Comparison of ENCODE assay signal across 8 cellular contexts in genomic region chr9:75186767-75187380, GRCh38.
A peak's percentile ranks its signal among the peaks of the same experiment; 100 is the strongest.
DNase-seq lines count a peak whose midpoint lies in the region; ATAC-seq, FAIRE-seq and TF ChIP-seq lines count a peak whose summit lies in the region.

No MANE protein-coding gene starts in this region.

- H3K79me2 ChIP-seq in PC-9 (ENCODE audit: low read depth), result no peaks in the 10 kb centered on the region

- no peaks in the 10 kb centered on the region for H4K20me1 ChIP-seq in PC-9 (ENCODE audit: insufficient read depth)

- H3K4me1 ChIP-seq in PC-9 (replicated peaks; ENCODE audit: insufficient read depth) (0 out of 2 replicates have a peak, but pooled peaks cover 5% of the 10 kb centered on the region), testis (no peaks in the 10 kb centered on the region)

- TF ChIP-seq POLR2A in testis (IDR thresholded peaks at IDR 0.05), result no peak

- H3K4me2 ChIP-seq in PC-9, result no peak overlapping the region

- no TSS peak for BruUV-seq in PC-9 (replicated peaks; lab: Mats Ljungman, UMichigan)

- H3K9me3 ChIP-seq in PC-9 (ENCODE audit: insufficient read depth, low read depth) (peaks cover 12% of the 10 kb centered on the region; the same call in 1 of the 2 replicates), testis (no peaks in the 10 kb centered on the region)

- DNase-seq in SIG-M5 treated with dmso at 0.1 percent for 504 hours (lab: John Stamatoyannopoulos, UW; ENCODE audit: unreplicated experiment) (peak; percentile 20), SIG-M5 (lab: John Stamatoyannopoulos, UW) (no peak), PC-9 (no peak), fibroblast of mammary gland (ENCODE audit: low read depth) (peak; percentile 33), testis (no peak), left colon (no peak), urothelium cell line (ENCODE audit: low spot score) (no peak), T1000 (lab: John Stamatoyannopoulos, UW) (no peak)

- CTCF ChIA-PET in PC-9 (lab: Charles Lee), result interaction anchor here (0.5 kb wide), 1 partner anchor 1395 kb away, joined by 3 read pairs; no protein-coding TSS in a partner anchor

- no peaks in the 10 kb centered on the region for H3K9me2 ChIP-seq in PC-9 (ENCODE audit: insufficient read depth)

- peaks cover 5% of the 10 kb centered on the region; the same call in 1 of the 2 replicates for H3F3A ChIP-seq in PC-9 (ENCODE audit: insufficient read depth, low read depth)

- H3K27me3 ChIP-seq in PC-9 (ENCODE audit: insufficient read depth, low read depth) (no peaks in the 10 kb centered on the region), testis (no peaks in the 10 kb centered on the region)

- TF ChIP-seq CTCF in PC-9 (conservative IDR thresholded peaks at IDR 0.05), result peak; percentile 92
- TF ChIP-seq CTCF in fibroblast of mammary gland (conservative IDR thresholded peaks at IDR 0.05; ENCODE audit: control insufficient read depth, insufficient read depth, low read depth, low read length), result peak; percentile 87
- TF ChIP-seq CTCF in testis (IDR thresholded peaks at IDR 0.05), result peak; percentile 57 to 99 (median 78)

- POLR2A ChIA-PET in PC-9 (lab: Charles Lee; ENCODE audit: unreplicated experiment), result no interaction called here

- no peaks in the 10 kb centered on the region for H3K36me3 ChIP-seq in PC-9 (ENCODE audit: low read depth)
- no peaks in the 10 kb centered on the region for H3K36me3 ChIP-seq in testis (ENCODE audit: low read depth, missing control alignments)

- H3K27ac ChIP-seq in PC-9 (no peak overlapping the region), testis (no peak overlapping the region)

- H3K4me3 ChIP-seq in PC-9 (no peak overlapping the region), fibroblast of mammary gland (ENCODE audit: control insufficient read depth, low read depth, low read length) (no peak overlapping the region), testis (no peak overlapping the region)

- intact Hi-C loops in PC-9 (cut with micrococcal nuclease; ENCODE audit: unreplicated experiment) (loop anchor here (2.0 to 10.0 kb wide), 3 partner anchors 98 to 1502 kb away; partner anchors contain the start of genes NMRK1 and OSTF1), testis (cut with DNase I; ENCODE audit: low total_unique reads) (no loop called here), left colon (cut with DNase I, micrococcal nuclease) (no loop called here)

- FAIRE-seq in urothelium cell line (lab: Jason Lieb, UNC), result no peak

- no peak for ATAC-seq in left colon

- WGBS in testis, 2 donors, result 27 to 36% methylated on average over 4 of the region's 4 CpGs

- H2AFZ ChIP-seq in PC-9, result no peak overlapping the region

Comparison
In these comparisons a context has a peak if more than half of its experiments do, and no peak if none do; other contexts are left out.
1. DNase-seq: peak in SIG-M5 treated with dmso at 0.1 percent for 504 hours (single experiment) and fibroblast of mammary gland (single experiment); none in SIG-M5 (single experiment), PC-9 (0 of 2), testis (single experiment), left colon (0 of 2), urothelium cell line (single experiment) and T1000 (single experiment).
2. Peak in every context shown above with its lines, with median percentiles within 50 percentile points of each other: CTCF ChIP-seq.